Comparison of ENCODE assay signal across 8 cellular contexts in genomic region chr15:77542491-77543001, GRCh38.
DNase-seq lines count a peak whose midpoint lies in the region; FAIRE-seq and TF ChIP-seq lines count a peak whose summit lies in the region.

No MANE protein-coding gene starts in this region.

- peaks cover 31% of the 10 kb centered on the region for H3K4me1 ChIP-seq in adipocyte (ENCODE audit: control insufficient read depth, insufficient read depth, low read length)
- peaks cover 12 to 19% of the 10 kb centered on the region in 2 donors for H3K4me1 ChIP-seq in muscle layer of duodenum (ENCODE audit: control insufficient read depth in 1 of 2, insufficient read depth in 2 of 2, low read length in 2 of 2)

- no peaks in the 10 kb centered on the region for H3K9me3 ChIP-seq in adipocyte (ENCODE audit: control insufficient read depth, low read length)
- no peaks in the 10 kb centered on the region for H3K9me3 ChIP-seq in muscle layer of duodenum (ENCODE audit: control insufficient read depth in 1 of 2, low read length in 2 of 2)

- no peak overlapping the region for H3K27ac ChIP-seq in muscle layer of duodenum (ENCODE audit: low read length)

- H3K9ac ChIP-seq in adipocyte (ENCODE audit: low read length) = peak overlapping the region; percentile 80

- H3K36me3 ChIP-seq in adipocyte (ENCODE audit: control insufficient read depth, insufficient read depth, low read length, severe bottlenecking) = no peaks in the 10 kb centered on the region
- no peaks in the 10 kb centered on the region for H3K36me3 ChIP-seq in muscle layer of duodenum (ENCODE audit: control insufficient read depth in 1 of 2, insufficient read depth in 2 of 2, low read length in 2 of 2)

- in situ Hi-C loops in GM13976 (cut with MboI; ENCODE audit: low sequenced_read_pairs, unreplicated experiment) = loop anchor here (10.0 kb wide), 1 partner anchor 428 kb away; no protein-coding TSS in a partner anchor

- FAIRE-seq in GM19239 (lab: Jason Lieb, UNC) = no peak

- H3K4me3 ChIP-seq in adipocyte (ENCODE audit: low read length) (peak overlapping the region; percentile 72), muscle layer of duodenum (ENCODE audit: low read depth in 1 of 2, low read length in 2 of 2) (peak overlapping the region; percentile 42 to 54)

- H3K27me3 ChIP-seq in adipocyte (replicated peaks; ENCODE audit: control insufficient read depth, insufficient read depth, low read length) (no peaks in the 10 kb centered on the region), muscle layer of duodenum (ENCODE audit: low read depth, low read length) (no peaks in the 10 kb centered on the region)

- no peak for TF ChIP-seq CTCF in GM13976 (IDR thresholded peaks at IDR 0.05; ENCODE audit: borderline replicate concordance, control extremely low read depth, extremely low read depth, insufficient read depth, missing control alignments)

- DNase-seq in AG20443 (ENCODE audit: low spot score) = peak; percentile 34
- DNase-seq in HT1080 (ENCODE audit: low read depth) = peak; percentile 84
- DNase-seq in adipocyte (ENCODE audit: low read depth) = peak; percentile 43
- DNase-seq in GM19239 (ENCODE audit: insufficient read length, low spot score) = no peak
- no peak for DNase-seq in GM13976 (ENCODE audit: low spot score)
- no peak for DNase-seq in NCI-H187 treated with DMSO at 0.1 percent for 48 hours (lab: John Stamatoyannopoulos, UW)
- no peak for DNase-seq in MV-4-11 (lab: John Stamatoyannopoulos, UW)

Comparison
In these comparisons a context has a peak if more than half of its experiments do, and no peak if none do; other contexts are left out.
1. DNase-seq: peak in AG20443 (single experiment), HT1080 (single experiment) and adipocyte (single experiment); none in GM19239 (single experiment), GM13976 (single experiment), NCI-H187 treated with DMSO at 0.1 percent for 48 hours (single experiment) and MV-4-11 (single experiment).